1 cellular context compared by ENCODE assay signal in genomic region chr2:64403426-64403825, GRCh38.
TF ChIP-seq lines count a peak whose summit lies in the region.

No MANE protein-coding gene starts in this region.

TF ChIP-seq in SK-N-SH treated with all-trans-retinoic acid at 6 μM for 48 hours, 23 proteins besides CTCF, POLR2A, EP300 and RAD21 (continued from another document):
- TF ChIP-seq POU6F1 (CRISPR knock-in tag; IDR thresholded peaks at IDR 0.05; ENCODE audit: borderline replicate concordance, low read depth): no peak
- no peak for TF ChIP-seq ISL1 (CRISPR knock-in tag; IDR thresholded peaks at IDR 0.05)
- no peak for TF ChIP-seq ZNF70 (CRISPR knock-in tag; IDR thresholded peaks at IDR 0.05)
- no peak for TF ChIP-seq ESRRG (CRISPR knock-in tag; IDR thresholded peaks at IDR 0.05)
- TF ChIP-seq CSDC2 (CRISPR knock-in tag; IDR thresholded peaks at IDR 0.05): no peak
- TF ChIP-seq TOX (CRISPR knock-in tag; IDR thresholded peaks at IDR 0.05; ENCODE audit: borderline replicate concordance): no peak
- no peak for TF ChIP-seq ZNF8 (CRISPR knock-in tag; IDR thresholded peaks at IDR 0.05)
- no peak for TF ChIP-seq BACH2 (CRISPR knock-in tag; IDR thresholded peaks at IDR 0.05; ENCODE audit: borderline replicate concordance)
- TF ChIP-seq ARNTL (CRISPR knock-in tag; IDR thresholded peaks at IDR 0.05; ENCODE audit: borderline replicate concordance, low read depth): no peak
